In the genomic region with DNA sequence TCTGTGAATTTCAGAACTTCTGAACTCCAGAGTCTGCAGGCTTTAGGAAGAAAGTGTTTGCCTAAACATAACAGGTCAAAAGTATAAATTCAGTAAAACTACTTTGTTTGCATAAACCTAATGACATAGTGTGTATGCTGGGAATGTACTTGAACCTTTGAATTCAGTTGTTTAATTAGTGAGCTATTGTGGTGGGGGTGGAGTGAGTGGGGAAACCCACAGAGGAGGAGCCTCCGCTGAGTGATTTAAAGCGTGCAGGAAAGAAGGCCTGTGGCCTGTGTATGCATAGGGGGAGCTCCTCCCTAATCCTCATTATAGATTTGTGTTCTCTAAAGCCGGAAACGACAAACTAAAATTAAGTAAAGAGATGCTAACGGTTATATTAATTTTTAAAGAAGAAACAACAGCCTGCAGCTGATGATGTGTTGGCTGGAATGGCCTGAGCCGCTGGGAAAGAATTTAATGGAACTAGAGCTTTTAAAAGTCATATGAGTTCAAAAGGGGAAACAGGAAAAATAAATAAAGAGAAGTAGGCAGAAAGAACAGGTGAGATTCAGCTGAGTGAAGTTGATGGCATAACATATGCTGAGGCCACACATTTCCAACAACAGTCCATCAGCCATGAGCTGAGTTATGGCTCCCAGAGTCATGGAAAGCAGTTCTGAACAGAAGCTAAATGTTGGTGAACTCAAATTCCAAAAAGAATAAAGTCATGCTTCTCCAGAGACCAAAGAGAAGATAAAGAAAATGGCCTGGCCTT, we compare ENCODE assay signal across 13 cellular contexts.
A peak's percentile ranks its signal among the peaks of the same experiment; 100 is the strongest.
DNase-seq lines count a peak whose midpoint lies in the region; ATAC-seq, FAIRE-seq and TF ChIP-seq lines count a peak whose summit lies in the region.
"Had no signal": no experiment of that assay in that cellular context is flagged by ENCODE, and none has a peak within 500 bp of the region (broad histone marks: within the 10 kb centered on the region; RNA-seq: fewer than 3 reads in every experiment).

No MANE protein-coding gene starts in this region.

- H3K4me1 ChIP-seq in OCI-LY1 (ENCODE audit: insufficient read depth, low read length, severe bottlenecking): peaks cover 29% of the 10 kb centered on the region
- H3K4me1 ChIP-seq in PC-9 (replicated peaks; ENCODE audit: insufficient read depth): no peaks in the 10 kb centered on the region

- H3K9me3 ChIP-seq in OCI-LY1 (ENCODE audit: low read length) (no peaks in the 10 kb centered on the region), PC-9 (ENCODE audit: insufficient read depth, low read depth) (no peaks in the 10 kb centered on the region), T-helper 17 cell (ENCODE audit: control insufficient read depth, low read length, poor library complexity, severe bottlenecking) (no peaks in the 10 kb centered on the region)

- H3F3A ChIP-seq in OCI-LY1 (ENCODE audit: insufficient read depth, low read length) (no peaks in the 10 kb centered on the region), PC-9 (ENCODE audit: insufficient read depth, low read depth) (no peaks in the 10 kb centered on the region)

- H3K9ac ChIP-seq in OCI-LY1 (ENCODE audit: low read length): no peak overlapping the region

- H3K4me1 Mint-ChIP-seq in T-helper 17 cell: no peaks in the 10 kb centered on the region
- H3K4me1 Mint-ChIP-seq: stimulated activated effector memory CD8-positive, alpha-beta T cell treated with anti-CD3 and anti-CD28 coated beads, Interleukin-12 subunit alpha, Interleukin-12 subunit beta, amount 100 ng/mL, for 72 hours had no signal

- H3K4me3 ChIP-seq in OCI-LY1 (ENCODE audit: low read depth, low read length, poor library complexity, severe bottlenecking) (no peak overlapping the region), PC-9 (no peak overlapping the region)

- DNase-seq in GM13977 (ENCODE audit: low spot score): peak; percentile 50
- no peak for DNase-seq in GM12891 (ENCODE audit: insufficient read length, low spot score)
- DNase-seq in NCI-H1930 (lab: John Stamatoyannopoulos, UW): no peak
- no peak for DNase-seq in PC-9
- no peak for DNase-seq in T-helper 17 cell
- DNase-seq: CD8-positive, alpha-beta T cell; WERI-Rb-1 had no signal

- CTCF ChIA-PET in PC-9 (lab: Charles Lee): no interaction called here

- in situ Hi-C loops in GM13977 (cut with MboI; ENCODE audit: low pct_unique_long_range_greater_than_20kb, low sequenced_read_pairs, unreplicated experiment): no loop called here

- no peaks in the 10 kb centered on the region for H3K36me3 ChIP-seq in OCI-LY1 (ENCODE audit: insufficient read depth, low read length)
- no peaks in the 10 kb centered on the region for H3K36me3 ChIP-seq in PC-9 (ENCODE audit: low read depth)
- H3K36me3 ChIP-seq: WERI-Rb-1 had no signal

- TF ChIP-seq POLR2A in GM12891 (IDR thresholded peaks at IDR 0.05; ENCODE audit: low read depth, low read length): no peak

- no peak for FAIRE-seq in GM12891 (lab: Jason Lieb, UNC)

- no peaks in the 10 kb centered on the region for H3K9me2 ChIP-seq in OCI-LY1 (ENCODE audit: low read depth, low read length)
- H3K9me2 ChIP-seq in PC-9 (ENCODE audit: insufficient read depth): peaks cover 3% of the 10 kb centered on the region; the same call in 1 of the 2 replicates

- no TSS peak for BruUV-seq in PC-9 (replicated peaks; lab: Mats Ljungman, UMichigan)

- H3K27ac Mint-ChIP-seq in T-helper 17 cell: no peak overlapping the region
- H3K27ac Mint-ChIP-seq: CD8-positive, alpha-beta T cell; stimulated activated effector memory CD8-positive, alpha-beta T cell treated with anti-CD3 and anti-CD28 coated beads, Interleukin-12 subunit alpha, Interleukin-12 subunit beta, amount 100 ng/mL, for 72 hours had no signal

- intact Hi-C loops in PC-9 (cut with micrococcal nuclease; ENCODE audit: unreplicated experiment): no loop called here

- no peaks in the 10 kb centered on the region for H3K27me3 Mint-ChIP-seq in T-helper 17 cell

- POLR2A ChIA-PET in PC-9 (lab: Charles Lee; ENCODE audit: unreplicated experiment): interaction anchor here (0.5 kb wide), 1 partner anchor 138 kb away, joined by 6 read pairs; no protein-coding TSS in a partner anchor

- H3K79me2 ChIP-seq in OCI-LY1 (ENCODE audit: insufficient read depth, low read length) (no peaks in the 10 kb centered on the region), PC-9 (ENCODE audit: low read depth) (no peaks in the 10 kb centered on the region)

- H3K27ac ChIP-seq in OCI-LY1 (ENCODE audit: low read depth, low read length, poor library complexity, severe bottlenecking): peak overlapping the region; percentile 3
- no peak overlapping the region for H3K27ac ChIP-seq in PC-9
- H3K27ac ChIP-seq: HL-60, WERI-Rb-1 had no signal

- H3K4me2 ChIP-seq in OCI-LY1 (ENCODE audit: low read length) (no peak overlapping the region; the same call in 1 of the 2 replicates), PC-9 (no peak overlapping the region)

- no peak overlapping the region for H3K4me3 Mint-ChIP-seq in T-helper 17 cell
- H3K4me3 Mint-ChIP-seq: CD8-positive, alpha-beta T cell; stimulated activated effector memory CD8-positive, alpha-beta T cell treated with anti-CD3 and anti-CD28 coated beads, Interleukin-12 subunit alpha, Interleukin-12 subunit beta, amount 100 ng/mL, for 72 hours had no signal

- H2AFZ ChIP-seq in OCI-LY1 (ENCODE audit: low read length) (0 out of 2 replicates have a peak overlapping the region, but pooled peaks have one; percentile 52), PC-9 (no peak overlapping the region)

- TF ChIP-seq CTCF in GM13977 (IDR thresholded peaks at IDR 0.05; ENCODE audit: extremely low read depth, insufficient read depth, missing control alignments) (no peak), OCI-LY1 (IDR thresholded peaks at IDR 0.05; ENCODE audit: low read length) (no peak), PC-9 (conservative IDR thresholded peaks at IDR 0.05) (no peak)

- H3K36me3 Mint-ChIP-seq in T-helper 17 cell (ENCODE audit: low read depth): no peaks in the 10 kb centered on the region
- H3K36me3 Mint-ChIP-seq: CD8-positive, alpha-beta T cell; stimulated activated effector memory CD8-positive, alpha-beta T cell treated with anti-CD3 and anti-CD28 coated beads, Interleukin-12 subunit alpha, Interleukin-12 subunit beta, amount 100 ng/mL, for 72 hours had no signal

- peak; percentile 89 for ATAC-seq in GM21360 (IDR thresholded peaks at IDR 0.05; ENCODE audit: unreplicated experiment)
- ATAC-seq in HG03095 (IDR thresholded peaks at IDR 0.05; ENCODE audit: unreplicated experiment): peak; percentile 88
- no peak for ATAC-seq in T-helper 17 cell
- ATAC-seq: CD8-positive, alpha-beta T cell; esophagus mucosa; stimulated activated effector memory CD8-positive, alpha-beta T cell treated with anti-CD3 and anti-CD28 coated beads, Interleukin-12 subunit alpha, Interleukin-12 subunit beta, amount 100 ng/mL, for 72 hours had no signal

- H3K27me3 ChIP-seq in OCI-LY1 (ENCODE audit: insufficient read depth, low read length): no peaks in the 10 kb centered on the region
- H3K27me3 ChIP-seq in PC-9 (ENCODE audit: insufficient read depth, low read depth): no peaks in the 10 kb centered on the region

- H4K20me1 ChIP-seq in OCI-LY1 (ENCODE audit: insufficient read depth, low read length) (no peaks in the 10 kb centered on the region), PC-9 (ENCODE audit: insufficient read depth) (no peaks in the 10 kb centered on the region)

TF ChIP-seq in GM12891, 5 proteins besides CTCF, POLR2A, EP300 and RAD21:
- TF ChIP-seq PAX5 (IDR thresholded peaks at IDR 0.05; ENCODE audit: insufficient read depth, low read length, severe bottlenecking): no peak
- TF ChIP-seq POLR2AphosphoS5 (IDR thresholded peaks at IDR 0.05; ENCODE audit: low read depth, low read length): no peak
- TF ChIP-seq SPI1 (IDR thresholded peaks at IDR 0.05; ENCODE audit: low read depth, low read length): no peak
- no peak for TF ChIP-seq POU2F2 (IDR thresholded peaks at IDR 0.05; ENCODE audit: low read depth, low read length)
- no peak for TF ChIP-seq TAF1 (IDR thresholded peaks at IDR 0.05; ENCODE audit: low read depth, low read length)
